Comparison of ENCODE assay signal across 25 cellular contexts in the genomic region with DNA sequence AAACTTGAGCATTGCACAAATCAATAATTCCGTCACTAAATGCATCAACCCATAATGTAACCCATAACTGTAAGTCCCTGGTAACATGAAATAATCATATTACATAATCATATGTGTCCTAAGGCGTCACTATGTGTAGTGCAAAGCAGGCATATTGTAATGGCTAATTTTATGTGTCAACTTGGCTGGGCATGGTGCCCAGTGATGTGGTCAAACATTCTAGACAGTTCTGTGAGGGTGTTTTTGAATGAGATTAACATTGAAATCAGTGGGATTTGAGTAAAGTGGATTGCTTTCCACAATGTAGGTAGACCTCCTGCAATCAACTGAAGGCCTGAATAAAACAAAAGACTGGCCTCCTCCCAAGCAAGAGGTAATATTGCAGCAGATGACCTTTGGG.
DNase-seq lines count a peak whose midpoint lies in the region; FAIRE-seq and TF ChIP-seq lines count a peak whose summit lies in the region.
"Had no signal": no experiment of that assay in that cellular context is flagged by ENCODE, and none has a peak within 500 bp of the region (broad histone marks: within the 10 kb centered on the region; RNA-seq: fewer than 3 reads in every experiment).

No MANE protein-coding gene starts in this region.

- no peaks in the 10 kb centered on the region for H3K27me3 ChIP-seq in bronchial epithelial cell (ENCODE audit: control insufficient read depth, insufficient read depth, low read length)
- H3K27me3 ChIP-seq in osteoblast (ENCODE audit: insufficient read depth, low read length) = no peaks in the 10 kb centered on the region
- H3K27me3 ChIP-seq in suprapubic skin = no peaks in the 10 kb centered on the region
- H3K27me3 ChIP-seq: gastrocnemius medialis, right atrium auricular region had no signal

- H3K36me3 ChIP-seq in bronchial epithelial cell (ENCODE audit: control insufficient read depth, insufficient read depth, low read length) (no peaks in the 10 kb centered on the region), osteoblast (ENCODE audit: insufficient read depth, low read length) (no peaks in the 10 kb centered on the region), suprapubic skin (no peaks in the 10 kb centered on the region)
- H3K36me3 ChIP-seq: gastrocnemius medialis, left ventricle myocardium inferior, right atrium auricular region had no signal

- no peaks in the 10 kb centered on the region for H4K20me1 ChIP-seq in osteoblast (ENCODE audit: insufficient read depth, low read length)

- no peak overlapping the region for H2AFZ ChIP-seq in osteoblast (ENCODE audit: low read length)
- H2AFZ ChIP-seq: PC-9 had no signal

- 80% methylated on average over 2 of the region's 2 CpGs for WGBS in suprapubic skin

- DNase-seq in OCI-M1 (lab: John Stamatoyannopoulos, UW) = peak; percentile 23
- peak; percentile 74 for DNase-seq in bronchial epithelial cell (ENCODE audit: low read depth)
- DNase-seq in osteoblast (ENCODE audit: insufficient read length, low spot score, missing footprints) = peak; percentile 13
- no peak for DNase-seq in suprapubic skin (ENCODE audit: low spot score in 2 of 2)
- no peak for DNase-seq in NCI-H2196 treated with DMSO at 0.1 percent for 48 hours (lab: John Stamatoyannopoulos, UW; ENCODE audit: unreplicated experiment)
- no peak for DNase-seq in foreskin melanocyte
- DNase-seq: activated CD4-positive, alpha-beta memory T cell treated with anti-CD3 and anti-CD28 coated beads, Interleukin-2, amount 10 ng/mL, durations not matched to agents 7 days and 5 days; aorta; effector CD4-positive, alpha-beta T cell; gastrocnemius medialis; HCEC 1CT; hippocampal formation; immature natural killer cell; left ventricle myocardium inferior; natural killer cell; NCI-H1694 treated with DMSO at 0.1 percent for 48 hours; NCI-H226; PC-9; SIG-M5; stimulated activated CD4-positive, alpha-beta T cell treated with anti-CD3 and anti-CD28 coated beads, Interleukin-12 subunit alpha, Interleukin-12 subunit beta, amount 100 ng/mL, for 4 hours; stimulated activated naive CD8-positive, alpha-beta T cell treated with anti-CD3 and anti-CD28 coated beads, Interleukin-15, Interleukin-2, amounts not matched to agents 100 U/mL and 50 U/mL, for 24 hours; SW 1271 had no signal

- TF ChIP-seq CTCF in bronchial epithelial cell (IDR thresholded peaks at IDR 0.05; ENCODE audit: insufficient read depth, low read length, severe bottlenecking) = no peak
- no peak for TF ChIP-seq CTCF in osteoblast (IDR thresholded peaks at IDR 0.05; ENCODE audit: extremely low read depth, low read depth, low read length)
- no peak for TF ChIP-seq CTCF in suprapubic skin (IDR thresholded peaks at IDR 0.05)

- H3K4me3 ChIP-seq in bronchial epithelial cell (ENCODE audit: low read depth, low read length) (no peak overlapping the region), osteoblast (ENCODE audit: insufficient read depth, low read length) (no peak overlapping the region), suprapubic skin (no peak overlapping the region)
- H3K4me3 ChIP-seq: gastrocnemius medialis, K562, left ventricle myocardium inferior, PC-9, right atrium auricular region had no signal

- no peak for FAIRE-seq in bronchial epithelial cell (lab: Jason Lieb, UNC)
- FAIRE-seq: K562 had no signal

- TF ChIP-seq RAD21 in Ishikawa (IDR thresholded peaks at IDR 0.05; ENCODE audit: low read depth) = no peak

- no peak overlapping the region for H3K4me2 ChIP-seq in osteoblast (ENCODE audit: insufficient read depth, low read length)
- H3K4me2 ChIP-seq: PC-9 had no signal

- H3K4me1 ChIP-seq in osteoblast (ENCODE audit: insufficient read depth, low read length) (no peaks in the 10 kb centered on the region), suprapubic skin (no peaks in the 10 kb centered on the region)
- H3K4me1 ChIP-seq: gastrocnemius medialis, left ventricle myocardium inferior, right atrium auricular region had no signal

- H3K27ac ChIP-seq in osteoblast (ENCODE audit: low read depth, low read length) (no peak overlapping the region), suprapubic skin (no peak overlapping the region)
- H3K27ac ChIP-seq: gastrocnemius medialis, left ventricle myocardium inferior, PC-9, right atrium auricular region had no signal

- TF ChIP-seq EP300 in Ishikawa (IDR thresholded peaks at IDR 0.05; ENCODE audit: borderline replicate concordance) (peak; percentile 33; the same call in 1 of the 2 replicates), suprapubic skin (IDR thresholded peaks at IDR 0.05) (no peak)

- H3K79me2 ChIP-seq in osteoblast (ENCODE audit: insufficient read depth, low read length) = no peaks in the 10 kb centered on the region

- H3K9me3 ChIP-seq in osteoblast (ENCODE audit: low read depth, low read length) = no peaks in the 10 kb centered on the region
- no peaks in the 10 kb centered on the region for H3K9me3 ChIP-seq in suprapubic skin
- H3K9me3 ChIP-seq: gastrocnemius medialis, left ventricle myocardium inferior, right atrium auricular region had no signal

- no peak for TF ChIP-seq POLR2A in suprapubic skin (IDR thresholded peaks at IDR 0.05)

TF ChIP-seq in Ishikawa, 13 proteins besides CTCF, POLR2A, EP300 and RAD21:
- TF ChIP-seq CEBPB (IDR thresholded peaks at IDR 0.05) = 0 out of 2 replicates have a peak, but pooled peaks have one; percentile 0
- peak; percentile 57; the same call in 1 of the 2 replicates for TF ChIP-seq NFIC (IDR thresholded peaks at IDR 0.05)
- no peak for TF ChIP-seq USF1 (IDR thresholded peaks at IDR 0.05)
- no peak for TF ChIP-seq TAF1 (IDR thresholded peaks at IDR 0.05; ENCODE audit: low read depth)
- peak; percentile 28; the same call in 1 of the 2 replicates for TF ChIP-seq TEAD4 (IDR thresholded peaks at IDR 0.05)
- no peak for TF ChIP-seq EGR1 (IDR thresholded peaks at IDR 0.05)
- TF ChIP-seq, protein P1, sequence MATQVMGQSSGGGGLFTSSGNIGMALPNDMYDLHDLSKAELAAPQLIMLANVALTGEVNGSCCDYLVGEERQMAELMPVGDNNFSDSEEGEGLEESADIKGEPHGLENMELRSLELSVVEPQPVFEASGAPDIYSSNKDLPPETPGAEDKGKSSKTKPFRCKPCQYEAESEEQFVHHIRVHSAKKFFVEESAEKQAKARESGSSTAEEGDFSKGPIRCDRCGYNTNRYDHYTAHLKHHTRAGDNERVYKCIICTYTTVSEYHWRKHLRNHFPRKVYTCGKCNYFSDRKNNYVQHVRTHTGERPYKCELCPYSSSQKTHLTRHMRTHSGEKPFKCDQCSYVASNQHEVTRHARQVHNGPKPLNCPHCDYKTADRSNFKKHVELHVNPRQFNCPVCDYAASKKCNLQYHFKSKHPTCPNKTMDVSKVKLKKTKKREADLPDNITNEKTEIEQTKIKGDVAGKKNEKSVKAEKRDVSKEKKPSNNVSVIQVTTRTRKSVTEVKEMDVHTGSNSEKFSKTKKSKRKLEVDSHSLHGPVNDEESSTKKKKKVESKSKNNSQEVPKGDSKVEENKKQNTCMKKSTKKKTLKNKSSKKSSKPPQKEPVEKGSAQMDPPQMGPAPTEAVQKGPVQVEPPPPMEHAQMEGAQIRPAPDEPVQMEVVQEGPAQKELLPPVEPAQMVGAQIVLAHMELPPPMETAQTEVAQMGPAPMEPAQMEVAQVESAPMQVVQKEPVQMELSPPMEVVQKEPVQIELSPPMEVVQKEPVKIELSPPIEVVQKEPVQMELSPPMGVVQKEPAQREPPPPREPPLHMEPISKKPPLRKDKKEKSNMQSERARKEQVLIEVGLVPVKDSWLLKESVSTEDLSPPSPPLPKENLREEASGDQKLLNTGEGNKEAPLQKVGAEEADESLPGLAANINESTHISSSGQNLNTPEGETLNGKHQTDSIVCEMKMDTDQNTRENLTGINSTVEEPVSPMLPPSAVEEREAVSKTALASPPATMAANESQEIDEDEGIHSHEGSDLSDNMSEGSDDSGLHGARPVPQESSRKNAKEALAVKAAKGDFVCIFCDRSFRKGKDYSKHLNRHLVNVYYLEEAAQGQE (IDR thresholded peaks at IDR 0.05; ENCODE audit: low read depth) = no peak

Comparison
In these comparisons a context has a peak if more than half of its experiments do, and no peak if none do; other contexts are left out.
1. DNase-seq: peak in OCI-M1 (single experiment), bronchial epithelial cell (single experiment) and osteoblast (single experiment); none in suprapubic skin (0 of 2), NCI-H2196 treated with DMSO at 0.1 percent for 48 hours (single experiment) and foreskin melanocyte (single experiment).